ENCODE assay signal across 1 cellular context in genomic region chr20:35617397-35618031, GRCh38.
A peak's percentile ranks its signal among the peaks of the same experiment; 100 is the strongest.
TF ChIP-seq lines count a peak whose summit lies in the region.

No MANE protein-coding gene starts in this region.

TF ChIP-seq in K562, 482 proteins besides CTCF, POLR2A, EP300 and RAD21 (continued from another document and continues in another):
- TF ChIP-seq CLOCK (CRISPR knock-in tag; IDR thresholded peaks at IDR 0.05; ENCODE audit: borderline replicate concordance) (no peak), UBTF (IDR thresholded peaks at IDR 0.05; ENCODE audit: borderline replicate concordance in 1 of 2, low read depth in 2 of 2, low read length in 2 of 2) (0 out of 4 replicates have a peak, but pooled peaks of 1 of the 2 experiments have one; percentile 30), SREBF1 (IDR thresholded peaks at IDR 0.05; ENCODE audit: borderline replicate concordance, low read depth, low read length) (no peak), SUPT5H (IDR thresholded peaks at IDR 0.05) (no peak), ZBTB33 (CRISPR knock-in tag; IDR thresholded peaks at IDR 0.05) (no peak), ETV6 (IDR thresholded peaks at IDR 0.05; ENCODE audit: borderline replicate concordance in 1 of 2, low read depth in 2 of 2, low read length in 1 of 2) (no peak), ETV6 (CRISPR knock-in tag; IDR thresholded peaks at IDR 0.05; ENCODE audit: borderline replicate concordance) (no peak), GABPA (tag; conservative IDR thresholded peaks at IDR 0.05; ENCODE audit: low read depth) (peak; percentile 21; the same call in 1 of the 2 replicates), KLF16 (IDR thresholded peaks at IDR 0.05) (peak; percentile 8; the same call in 1 of the 2 replicates), FOXK1 (CRISPR knock-in tag; IDR thresholded peaks at IDR 0.05; ENCODE audit: borderline replicate concordance) (no peak), MBD1 (CRISPR knock-in tag; IDR thresholded peaks at IDR 0.05) (no peak), RBFOX2 (IDR thresholded peaks at IDR 0.05; ENCODE audit: low read depth, low read length) (no peak), TAL1 (IDR thresholded peaks at IDR 0.05) (no peak), SAP30 (IDR thresholded peaks at IDR 0.05; ENCODE audit: borderline replicate concordance, insufficient read depth, low read depth, low read length, poor library complexity, severe bottlenecking) (no peak), PHF8 (IDR thresholded peaks at IDR 0.05; ENCODE audit: borderline replicate concordance, low read length) (peak; percentile 23; the same call in 1 of the 2 replicates), KHSRP (IDR thresholded peaks at IDR 0.05) (no peak), FOS (IDR thresholded peaks at IDR 0.05; ENCODE audit: extremely low read depth, insufficient read length) (no peak), PRDM10 (IDR thresholded peaks at IDR 0.05; ENCODE audit: partially characterized antibody) (peak; percentile 48), CCAR2 (IDR thresholded peaks at IDR 0.05; ENCODE audit: low read depth, low read length) (no peak), IRF1 (CRISPR knock-in tag; IDR thresholded peaks at IDR 0.05; ENCODE audit: borderline replicate concordance) (no peak), ATF4 (CRISPR knock-in tag; IDR thresholded peaks at IDR 0.05) (no peak), RAD51 (IDR thresholded peaks at IDR 0.05; ENCODE audit: borderline replicate concordance, low read depth) (no peak), SPI1 (IDR thresholded peaks at IDR 0.05; ENCODE audit: borderline replicate concordance, low read depth, low read length) (peak; percentile 39; the same call in 1 of the 2 replicates), E2F4 (CRISPR knock-in tag; IDR thresholded peaks at IDR 0.05; ENCODE audit: low read depth) (no peak), SFPQ (IDR thresholded peaks at IDR 0.05; ENCODE audit: low read depth, low read length) (no peak), SRF (CRISPR knock-in tag; IDR thresholded peaks at IDR 0.05) (peak in 1 of 2 experiments; percentile 66; a peak in 1 of 4 replicates), TRIM25 (IDR thresholded peaks at IDR 0.05; ENCODE audit: borderline replicate concordance) (no peak), MYNN (IDR thresholded peaks at IDR 0.05) (0 out of 2 replicates have a peak, but pooled peaks have one; percentile 50), MYNN (CRISPR knock-in tag; IDR thresholded peaks at IDR 0.05) (no peak), BRD9 (IDR thresholded peaks at IDR 0.05; ENCODE audit: low read depth, partially characterized antibody) (no peak), YBX1 (IDR thresholded peaks at IDR 0.05) (no peak), CREB1 (IDR thresholded peaks at IDR 0.05) (no peak), CREB1 (CRISPR knock-in tag; IDR thresholded peaks at IDR 0.05) (peak; percentile 38; the same call in 1 of the 2 replicates), ZC3H4 (CRISPR knock-in tag; IDR thresholded peaks at IDR 0.05; ENCODE audit: borderline replicate concordance) (no peak), ZNF280A (IDR thresholded peaks at IDR 0.05; ENCODE audit: low read depth, partially characterized antibody) (no peak), TBL1XR1 (IDR thresholded peaks at IDR 0.05; ENCODE audit: low read length in 2 of 2) (no peak), ZKSCAN1 (IDR thresholded peaks at IDR 0.05; ENCODE audit: low read depth, low read length) (no peak)
